In the genomic region with DNA sequence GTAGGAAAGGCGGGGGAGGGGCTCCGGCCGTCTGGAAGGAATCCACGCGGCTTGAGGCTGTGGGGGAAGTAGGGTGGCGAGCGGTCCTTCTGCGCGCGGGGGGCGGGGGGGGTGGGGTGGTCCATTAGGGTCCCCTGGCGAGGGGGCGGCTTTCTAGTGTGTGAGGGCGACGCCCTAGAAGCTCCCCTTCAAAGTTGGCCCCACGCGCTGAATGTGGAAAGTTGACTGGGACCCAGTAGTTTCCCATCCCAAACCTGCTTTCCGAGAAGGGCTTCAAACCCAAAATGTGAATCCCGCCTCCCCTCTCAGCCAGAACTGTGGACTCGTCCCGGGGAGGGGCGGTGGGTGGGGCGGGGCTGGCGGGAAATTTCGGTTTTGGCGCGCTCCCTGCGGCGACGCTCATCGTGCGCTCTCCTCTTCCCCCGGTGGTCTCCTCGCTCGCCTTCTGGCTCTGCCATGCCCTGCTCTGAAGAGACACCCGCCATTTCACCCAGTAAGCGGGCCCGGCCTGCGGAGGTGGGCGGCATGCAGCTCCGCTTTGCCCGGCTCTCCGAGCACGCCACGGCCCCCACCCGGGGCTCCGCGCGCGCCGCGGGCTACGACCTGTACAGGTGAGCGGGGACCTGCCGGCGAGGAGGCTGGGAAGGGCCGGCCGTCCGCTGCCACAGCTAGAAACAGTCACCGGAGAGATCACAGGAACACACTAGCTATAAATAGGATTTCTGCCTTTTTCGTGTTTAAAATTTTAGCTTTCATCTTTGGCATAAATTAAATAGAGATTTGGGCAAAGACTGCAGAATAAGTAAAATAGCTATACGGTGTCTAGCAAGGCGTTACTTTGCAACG, we compare ENCODE assay signal across 8 cellular contexts.
A peak's percentile ranks its signal among the peaks of the same experiment; 100 is the strongest.
DNase-seq lines count a peak whose midpoint lies in the region; ATAC-seq, FAIRE-seq and TF ChIP-seq lines count a peak whose summit lies in the region.

No MANE protein-coding gene starts in this region.

- DNase-seq in 8988T = peak; percentile 19
- peak; percentile 48 for DNase-seq in GM18507 (ENCODE audit: extremely low spot score, insufficient read length, low read depth)
- peak; percentile 72 for DNase-seq in NCI-H2171 (lab: John Stamatoyannopoulos, UW)
- DNase-seq in choroid plexus epithelial cell (ENCODE audit: low read depth) = peak; percentile 63
- peak; percentile 82 for DNase-seq in left kidney (ENCODE audit: low read depth, low spot score)
- DNase-seq in stimulated activated CD4-positive, alpha-beta T cell treated with anti-CD3 and anti-CD28 coated beads, Interleukin-4, amount 100 ng/mL, for 1 hour = peak; percentile 74

- ATAC-seq in HG02973 (IDR thresholded peaks at IDR 0.05; ENCODE audit: unreplicated experiment) = peak; percentile 41
- peak; percentile 63 to 69 for ATAC-seq in activated CD4-positive, CD25-positive, alpha-beta regulatory T cell treated with anti-CD3 and anti-CD28 coated beads, Interleukin-2, amount 50 U/mL, for 24 hours

- peak overlapping the region; percentile 86 for H3K4me3 ChIP-seq in choroid plexus epithelial cell (ENCODE audit: low read depth, low read length)

- FAIRE-seq in GM18507 (lab: Jason Lieb, UNC) = no peak

- TF ChIP-seq CTCF in choroid plexus epithelial cell (conservative IDR thresholded peaks at IDR 0.05; ENCODE audit: low read depth, low read length) = no peak

Comparison
In these comparisons a context has a peak if more than half of its experiments do, and no peak if none do; other contexts are left out.
1. Peak in every context shown above with its lines: DNase-seq, ATAC-seq and H3K4me3 ChIP-seq.
2. DNase-seq: peak in every context shown above with its lines; median percentile 82 in left kidney; 74 in stimulated activated CD4-positive, alpha-beta T cell treated with anti-CD3 and anti-CD28 coated beads, Interleukin-4, amount 100 ng/mL, for 1 hour; 72 in NCI-H2171; 63 in choroid plexus epithelial cell; 48 in GM18507; 19 in 8988T.